In genomic region chr20:35171753-35172433, GRCh38 we compare ENCODE assay signal across 8 cellular contexts. TPM values are rescaled to one million over a fixed set of nuclear protein-coding genes. Genes with fewer than 3 reads are reported as not detected.
DNase-seq lines count a peak whose midpoint lies in the region; ATAC-seq and TF ChIP-seq lines count a peak whose summit lies in the region.

TSS of gene PROCR (plus strand) at chr20:35172072. CDS start at chr20:35172155, 83 bp downstream.

- H3K36me3 ChIP-seq in Caco-2 (ENCODE audit: control insufficient read depth, insufficient read depth, low read length) = no peaks in the 10 kb centered on the region

- ATAC-seq in stimulated activated effector memory CD8-positive, alpha-beta T cell treated with anti-CD3 and anti-CD28 coated beads, Interleukin-12 subunit alpha, Interleukin-12 subunit beta, amount 100 ng/mL, for 72 hours = peak; percentile 80
- ATAC-seq in HG03520 (IDR thresholded peaks at IDR 0.05; ENCODE audit: unreplicated experiment) (no peak), GM18907 (IDR thresholded peaks at IDR 0.05; ENCODE audit: unreplicated experiment) (no peak)

- H3K27me3 Mint-ChIP-seq in Caco-2 (ENCODE audit: insufficient read depth, unreplicated experiment) (no peaks in the 10 kb centered on the region), IgD-negative memory B cell (no peaks in the 10 kb centered on the region)

- DNase-seq in Caco-2 (peak; percentile 58 to 87), SKM-1 treated with dmso at 0.1 percent for 144 hours (lab: John Stamatoyannopoulos, UW; ENCODE audit: unreplicated experiment) (peak; percentile 93), dermis microvascular lymphatic vessel endothelial cell (ENCODE audit: low read depth in 2 of 2) (peak in 1 of 2 donors; percentile 90), kidney tubule cell (ENCODE audit: low spot score) (peak; percentile 98)
- peak in 1 of 2 donors; percentile 57 for DNase-seq in stimulated activated effector memory CD8-positive, alpha-beta T cell treated with anti-CD3 and anti-CD28 coated beads, Interleukin-12 subunit alpha, Interleukin-12 subunit beta, amount 100 ng/mL, for 72 hours (ENCODE audit: low spot score in 2 of 2)

- CTCF ChIA-PET in Caco-2 (lab: Charles Lee) = no interaction called here

- H3K4me1 ChIP-seq in Caco-2 = peaks cover 35% of the 10 kb centered on the region

- POLR2A ChIA-PET in Caco-2 (lab: Charles Lee) = no interaction called here

- peaks cover 6% of the 10 kb centered on the region for H3K36me3 Mint-ChIP-seq in Caco-2 (ENCODE audit: insufficient read depth, unreplicated experiment)
- H3K36me3 Mint-ChIP-seq in IgD-negative memory B cell = peaks cover 4% of the 10 kb centered on the region
- H3K36me3 Mint-ChIP-seq in stimulated activated effector memory CD8-positive, alpha-beta T cell treated with anti-CD3 and anti-CD28 coated beads, Interleukin-12 subunit alpha, Interleukin-12 subunit beta, amount 100 ng/mL, for 72 hours = peaks cover 8% of the 10 kb centered on the region

- H3K4me3 Mint-ChIP-seq in Caco-2 (ENCODE audit: unreplicated experiment) (peak within 1 kb of the TSS; percentile 32), IgD-negative memory B cell (peak within 1 kb of the TSS in 3 of 4 donors; percentile 17 to 73 (median 39))
- H3K4me3 Mint-ChIP-seq in stimulated activated effector memory CD8-positive, alpha-beta T cell treated with anti-CD3 and anti-CD28 coated beads, Interleukin-12 subunit alpha, Interleukin-12 subunit beta, amount 100 ng/mL, for 72 hours = peak within 1 kb of the TSS; percentile 74

- H3K4me1 Mint-ChIP-seq in Caco-2 (ENCODE audit: low read depth, unreplicated experiment) (peaks cover 37% of the 10 kb centered on the region), IgD-negative memory B cell (peaks cover 7 to 9% (median 9%) of the 10 kb centered on the region in 3 donors)
- peaks cover 32% of the 10 kb centered on the region for H3K4me1 Mint-ChIP-seq in stimulated activated effector memory CD8-positive, alpha-beta T cell treated with anti-CD3 and anti-CD28 coated beads, Interleukin-12 subunit alpha, Interleukin-12 subunit beta, amount 100 ng/mL, for 72 hours

- H3K9me3 Mint-ChIP-seq in Caco-2 (ENCODE audit: unreplicated experiment) (no peaks in the 10 kb centered on the region), IgD-negative memory B cell (no peaks in the 10 kb centered on the region)
- H3K9me3 Mint-ChIP-seq in stimulated activated effector memory CD8-positive, alpha-beta T cell treated with anti-CD3 and anti-CD28 coated beads, Interleukin-12 subunit alpha, Interleukin-12 subunit beta, amount 100 ng/mL, for 72 hours = no peaks in the 10 kb centered on the region

- no peak for TF ChIP-seq CTCF in Caco-2 (IDR thresholded peaks at IDR 0.05; ENCODE audit: insufficient read depth in 1 of 2, low read depth in 1 of 2, low read length in 1 of 2, severe bottlenecking in 1 of 2, unreplicated experiment in 1 of 2)

- no peaks in the 10 kb centered on the region for H3K27me3 ChIP-seq in Caco-2 (replicated peaks; ENCODE audit: control insufficient read depth, insufficient read depth, low read length)

- H3K9me3 ChIP-seq in Caco-2 = no peaks in the 10 kb centered on the region

- intact Hi-C loops in Caco-2 (cut with micrococcal nuclease; ENCODE audit: unreplicated experiment) = no loop called here

- BruUV-seq in Caco-2 (replicated peaks; lab: Mats Ljungman, UMichigan) = no TSS peak

- no peak within 1 kb of the TSS for H3K27ac Mint-ChIP-seq in Caco-2 (ENCODE audit: unreplicated experiment)
- H3K27ac Mint-ChIP-seq in IgD-negative memory B cell = peak within 1 kb of the TSS in 1 of 3 donors; percentile 94
- H3K27ac Mint-ChIP-seq in stimulated activated effector memory CD8-positive, alpha-beta T cell treated with anti-CD3 and anti-CD28 coated beads, Interleukin-12 subunit alpha, Interleukin-12 subunit beta, amount 100 ng/mL, for 72 hours = peak within 1 kb of the TSS; percentile 92

- peak within 1 kb of the TSS; percentile 5; the same call in 1 of the 2 replicates for H3K4me3 ChIP-seq in Caco-2 (ENCODE audit: low read depth, low read length)

RNA-seq across cellular contexts. Expression of gene PROCR, which starts in this region (rescaled TPM):
- 4.0 and 4.7 TPM in 2 replicates for total RNA-seq in Caco-2 (2022)
- not detected for polyA plus RNA-seq in IgD-negative memory B cell
- 83.1 and 217 TPM in 2 replicates for total RNA-seq in dermis microvascular lymphatic vessel endothelial cell

Comparison
In these comparisons a context has a peak if more than half of its experiments do, and no peak if none do; other contexts are left out.
1. RNA of gene PROCR (total RNA-seq): 83.1 to 217 TPM in dermis microvascular lymphatic vessel endothelial cell; 4.0 to 4.7 TPM in Caco-2; every median in the first group is over 10 times any median in the second.
2. Peak in every context shown above with its lines, with median percentiles within 50 percentile points of each other: H3K4me3 Mint-ChIP-seq.